ENCODE assay signal across 1 cellular context in genomic region chr19:47111081-47111589, GRCh38.
TF ChIP-seq lines count a peak whose summit lies in the region.

No MANE protein-coding gene starts in this region.

TF ChIP-seq in H1, 55 proteins besides CTCF, POLR2A, EP300 and RAD21:
- TF ChIP-seq TCF12 (IDR thresholded peaks at IDR 0.05; ENCODE audit: low read depth, low read length): no peak
- TF ChIP-seq MAX (IDR thresholded peaks at IDR 0.05): no peak
- TF ChIP-seq POLR2AphosphoS5 (IDR thresholded peaks at IDR 0.05; ENCODE audit: low read depth, low read length): no peak; the same call in none of the 2 replicates
- TF ChIP-seq EZH2 (IDR thresholded peaks at IDR 0.05; ENCODE audit: low read depth, low read length, severe bottlenecking): no peak
- no peak for TF ChIP-seq ATF3 (IDR thresholded peaks at IDR 0.05; ENCODE audit: insufficient read depth, low read depth, low read length)
- TF ChIP-seq RFX5 (IDR thresholded peaks at IDR 0.05; ENCODE audit: borderline replicate concordance, low read depth, low read length): no peak
- no peak for TF ChIP-seq FOSL1 (IDR thresholded peaks at IDR 0.05; ENCODE audit: insufficient read depth, low read depth, low read length)
- peak; percentile 44 for TF ChIP-seq ASH2L (IDR thresholded peaks at IDR 0.05; ENCODE audit: low read length)
- no peak for TF ChIP-seq TEAD4 (IDR thresholded peaks at IDR 0.05; ENCODE audit: low read depth, low read length)
- no peak for TF ChIP-seq ATF2 (IDR thresholded peaks at IDR 0.05; ENCODE audit: low read length)
- no peak for TF ChIP-seq CEBPB (IDR thresholded peaks at IDR 0.05; ENCODE audit: low read depth, low read length)
- no peak for TF ChIP-seq NANOG (IDR thresholded peaks at IDR 0.05; ENCODE audit: insufficient read depth, low read depth, low read length, poor library complexity, severe bottlenecking)
- TF ChIP-seq SIRT6 (IDR thresholded peaks at IDR 0.05; ENCODE audit: low read length): no peak
- TF ChIP-seq TBP (IDR thresholded peaks at IDR 0.05; ENCODE audit: low read depth, low read length): no peak
- TF ChIP-seq BRCA1 (IDR thresholded peaks at IDR 0.05; ENCODE audit: low read depth, low read length): no peak
- no peak for TF ChIP-seq RXRA (IDR thresholded peaks at IDR 0.05; ENCODE audit: insufficient read depth, low read depth, low read length)
- peak; percentile 17 for TF ChIP-seq TAF7 (optimal IDR thresholded peaks at IDR 0.05; ENCODE audit: borderline replicate concordance, low read depth, low read length)
- TF ChIP-seq E2F6 (IDR thresholded peaks at IDR 0.05): no peak
- no peak for TF ChIP-seq KDM1A (IDR thresholded peaks at IDR 0.05; ENCODE audit: borderline replicate concordance, low read length)
- 0 out of 2 replicates have a peak, but pooled peaks have one; percentile 31 for TF ChIP-seq CHD1 (IDR thresholded peaks at IDR 0.05; ENCODE audit: low read depth, low read length)
- TF ChIP-seq USF2 (IDR thresholded peaks at IDR 0.05; ENCODE audit: low read length): no peak
- TF ChIP-seq EGR1 (IDR thresholded peaks at IDR 0.05; ENCODE audit: borderline replicate concordance, low read depth, low read length): no peak
- TF ChIP-seq CBX5 (IDR thresholded peaks at IDR 0.05; ENCODE audit: low read depth, low read length): no peak
- no peak for TF ChIP-seq ZNF274 (IDR thresholded peaks at IDR 0.05; ENCODE audit: borderline replicate concordance, extremely low read depth, low read length)
- TF ChIP-seq RBBP5 (IDR thresholded peaks at IDR 0.05; ENCODE audit: borderline replicate concordance, low read depth, low read length): peak; percentile 0; the same call in 1 of the 2 replicates
- no peak for TF ChIP-seq JUN (IDR thresholded peaks at IDR 0.05; ENCODE audit: low read depth, low read length)
- no peak for TF ChIP-seq SIN3A (conservative IDR thresholded peaks at IDR 0.05 in 1 of 2, IDR thresholded peaks at IDR 0.05 in 1 of 2; ENCODE audit: low read depth in 1 of 2, low read length in 2 of 2)
- TF ChIP-seq TAF1 (IDR thresholded peaks at IDR 0.05; ENCODE audit: low read depth, low read length): 0 out of 2 replicates have a peak, but pooled peaks have one; percentile 24
TF ChIP-seq in H1: peak in this region for 5.
